24 cellular contexts compared by ENCODE assay signal in the genomic region with DNA sequence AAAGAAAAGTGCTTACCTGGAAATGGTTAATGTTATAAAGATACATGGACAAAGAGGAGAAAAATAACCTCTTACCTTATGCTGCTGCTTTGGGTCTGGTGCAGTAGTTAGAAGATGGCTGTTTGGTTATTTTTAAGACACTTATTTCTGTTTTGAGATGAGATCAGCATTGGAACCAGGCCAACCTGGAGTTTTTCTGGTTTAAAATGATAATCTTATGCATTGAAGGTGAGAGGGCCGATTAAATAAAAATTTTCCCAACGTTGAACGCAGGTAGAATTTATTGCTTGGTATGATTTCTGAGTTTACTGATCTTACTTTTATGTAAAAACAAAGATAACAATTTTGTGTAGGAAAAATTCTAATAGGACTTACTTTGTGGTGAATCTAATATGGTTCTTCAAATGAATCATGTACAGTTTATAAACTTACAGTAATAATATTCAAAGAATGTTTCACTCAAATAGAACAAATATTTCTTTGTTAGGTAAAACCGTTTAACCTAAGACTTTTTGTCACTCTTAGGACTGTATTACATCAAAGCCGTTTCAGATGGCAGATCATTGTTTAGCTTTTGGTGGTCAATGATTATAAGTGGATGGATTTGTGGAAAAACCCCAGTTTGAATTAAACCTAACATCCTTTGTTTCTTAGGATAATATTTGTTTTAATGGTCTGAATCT. TPM values are rescaled to one million over a fixed set of nuclear protein-coding genes. Genes with fewer than 3 reads are reported as not detected.
DNase-seq lines count a peak whose midpoint lies in the region; ATAC-seq and TF ChIP-seq lines count a peak whose summit lies in the region.
"Had no signal": no experiment of that assay in that cellular context is flagged by ENCODE, and none has a peak within 500 bp of the region (broad histone marks: within the 10 kb centered on the region; RNA-seq: fewer than 3 reads in every experiment).

No MANE protein-coding gene starts in this region.

- no peak overlapping the region for H3K18ac ChIP-seq in mesenchymal stem cell (ENCODE audit: low read depth in 1 of 2, low read length in 2 of 2)

- H3K79me1 ChIP-seq in mesenchymal stem cell (replicated peaks; ENCODE audit: low read length, poor library complexity, severe bottlenecking): peaks cover 13% of the 10 kb centered on the region

- DNase-seq in EH (ENCODE audit: low read depth) (peak; percentile 9), chondrocyte (ENCODE audit: low spot score) (no peak), mesenchymal stem cell (no peak), Right ventricle myocardium inferior (ENCODE audit: missing footprints) (no peak), NCI-H1092 treated with DMSO at 0.1 percent for 48 hours (lab: John Stamatoyannopoulos, UW) (no peak), Right ventricle myocardium superior (no peak), NCI-H2196 (lab: John Stamatoyannopoulos, UW; ENCODE audit: unreplicated experiment) (no peak)
- DNase-seq: activated CD8-positive, alpha-beta memory T cell treated with anti-CD3 and anti-CD28 coated beads, Interleukin-2, amount 50 U/mL, for 48 hours; activated effector memory CD4-positive, alpha-beta T cell treated with Interleukin-2 at 50 U/mL for 16 hours; CD4-positive, CD25-positive, alpha-beta regulatory T cell; cortex of kidney; immature natural killer cell; NCI-H1105; NCI-H2029 treated with DMSO at 0.1 percent for 48 hours; NCI-H446; NK-92 treated with Interleukin-12 subunit alpha and Interleukin-12 subunit beta, amount 100 ng/mL, for 24 hours; Peyer's patch; psoas muscle; small intestine; stimulated activated CD4-positive, alpha-beta T cell treated with anti-CD3 and anti-CD28 coated beads, Interleukin-2, amount 100 ng/mL, for 24 hours; stimulated activated naive B cell treated with anti-CD40 and anti-IgM and Interleukin-4, amounts not matched to agents 10 μg/mL and 1 μg/mL and 100 μg/mL, for 72 hours had no signal

- no peaks in the 10 kb centered on the region for H3K9me3 ChIP-seq in mesenchymal stem cell (ENCODE audit: control insufficient read depth, low read length)
- H3K9me3 ChIP-seq: Peyer's patch, psoas muscle had no signal

- no peaks in the 10 kb centered on the region for H3K9me3 Mint-ChIP-seq in chondrocyte (ENCODE audit: low read depth)

- H3K27me3 ChIP-seq in KMS-11 (ENCODE audit: insufficient read depth, low read depth) (no peaks in the 10 kb centered on the region), mesenchymal stem cell (ENCODE audit: control insufficient read depth in 1 of 2, insufficient read depth in 1 of 2, low read length in 2 of 2) (no peaks in the 10 kb centered on the region)
- H3K27me3 ChIP-seq: Peyer's patch had no signal

- H3K4me1 ChIP-seq in KMS-11 (ENCODE audit: low read depth, poor library complexity, severe bottlenecking) (peaks cover 64% of the 10 kb centered on the region), mesenchymal stem cell (ENCODE audit: control insufficient read depth, insufficient read depth, low read depth, low read length) (no peaks in the 10 kb centered on the region)

- peak overlapping the region; percentile 67 for H3K27ac Mint-ChIP-seq in chondrocyte (ENCODE audit: unreplicated experiment)
- H3K27ac Mint-ChIP-seq: brain; immature natural killer cell; stimulated activated naive B cell treated with anti-CD40 and anti-IgM and Interleukin-4, amounts not matched to agents 10 μg/mL and 1 μg/mL and 100 μg/mL, for 72 hours; WTC11 had no signal

- peaks cover 79% of the 10 kb centered on the region for H3K79me2 ChIP-seq in KMS-11 (ENCODE audit: insufficient read depth, low read depth)

- intact Hi-C loops in Right ventricle myocardium inferior (cut with DNase I): no loop called here
- intact Hi-C loops in Right ventricle myocardium superior (cut with DNase I): no loop called here

- H3K9ac ChIP-seq in KMS-11 (no peak overlapping the region), mesenchymal stem cell (ENCODE audit: low read length) (no peak overlapping the region)

- H2AFZ ChIP-seq in KMS-11 (ENCODE audit: low read depth): no peak overlapping the region
- H2AFZ ChIP-seq in mesenchymal stem cell (ENCODE audit: low read depth, low read length): no peak overlapping the region

- H3K27me3 Mint-ChIP-seq in chondrocyte (ENCODE audit: low read depth): no peaks in the 10 kb centered on the region
- H3K27me3 Mint-ChIP-seq: brain; CD4-positive, CD25-positive, alpha-beta regulatory T cell; stimulated activated naive B cell treated with anti-CD40 and anti-IgM and Interleukin-4, amounts not matched to agents 10 μg/mL and 1 μg/mL and 100 μg/mL, for 72 hours had no signal

- no peak overlapping the region for H3K4ac ChIP-seq in mesenchymal stem cell (ENCODE audit: low read depth in 1 of 2, low read length in 2 of 2)

- H3K36me3 Mint-ChIP-seq in chondrocyte (ENCODE audit: low read depth): no peaks in the 10 kb centered on the region
- H3K36me3 Mint-ChIP-seq: CD4-positive, CD25-positive, alpha-beta regulatory T cell; immature natural killer cell had no signal

- H3K4me3 ChIP-seq in KMS-11 (IDR thresholded peaks at IDR 0.05; ENCODE audit: insufficient read depth, low read depth, low read length) (peak overlapping the region; percentile 34), mesenchymal stem cell (ENCODE audit: insufficient read depth in 1 of 2, low read depth in 1 of 2, low read length in 2 of 2) (no peak overlapping the region)
- H3K4me3 ChIP-seq: Peyer's patch, psoas muscle had no signal

- H3K23ac ChIP-seq in mesenchymal stem cell (ENCODE audit: low read length in 2 of 2): no peak overlapping the region

- H4K8ac ChIP-seq in mesenchymal stem cell (ENCODE audit: low read length): no peak overlapping the region

- H2BK15ac ChIP-seq in mesenchymal stem cell (ENCODE audit: low read depth, poor library complexity, severe bottlenecking): no peak overlapping the region

- no peak for ATAC-seq in Right ventricle myocardium inferior
- ATAC-seq in Right ventricle myocardium superior (ENCODE audit: poor library complexity): no peak
- ATAC-seq: psoas muscle; stimulated activated naive B cell treated with anti-CD40 and anti-IgM and Interleukin-4, amounts not matched to agents 10 μg/mL and 1 μg/mL and 100 μg/mL, for 72 hours; WTC11 had no signal

- H3K4me1 Mint-ChIP-seq in chondrocyte (ENCODE audit: low read depth): peaks cover 50% of the 10 kb centered on the region

- WGBS in mesenchymal stem cell: 100% methylated on average over 1 of the region's 5 CpGs

- H2AK5ac ChIP-seq in mesenchymal stem cell (ENCODE audit: low read length, severe bottlenecking): no peak overlapping the region

- H3K36me3 ChIP-seq in KMS-11 (ENCODE audit: insufficient read depth): no peaks in the 10 kb centered on the region
- peaks cover 0 to 4% of the 10 kb centered on the region in 2 experiments for H3K36me3 ChIP-seq in mesenchymal stem cell (ENCODE audit: control insufficient read depth in 1 of 2, insufficient read depth in 2 of 2, low read depth in 1 of 2, low read length in 2 of 2)
- H3K36me3 ChIP-seq: Peyer's patch had no signal

- H2BK12ac ChIP-seq in mesenchymal stem cell (ENCODE audit: low read length in 2 of 2): no peak overlapping the region

- H3K14ac ChIP-seq in mesenchymal stem cell (ENCODE audit: low read length in 2 of 2): no peak overlapping the region

- H2BK5ac ChIP-seq in mesenchymal stem cell (ENCODE audit: low read depth, low read length, poor library complexity, severe bottlenecking): no peak overlapping the region

- TF ChIP-seq CTCF in KMS-11 (conservative IDR thresholded peaks at IDR 0.05; ENCODE audit: low read depth, low read length) (no peak), chondrocyte (IDR thresholded peaks at IDR 0.05) (no peak)

- no peak overlapping the region for H3K4me3 Mint-ChIP-seq in chondrocyte (ENCODE audit: unreplicated experiment)
- H3K4me3 Mint-ChIP-seq: brain; immature natural killer cell; stimulated activated naive B cell treated with anti-CD40 and anti-IgM and Interleukin-4, amounts not matched to agents 10 μg/mL and 1 μg/mL and 100 μg/mL, for 72 hours; WTC11 had no signal

- H3K4me2 ChIP-seq in KMS-11 (peak overlapping the region; percentile 91), mesenchymal stem cell (ENCODE audit: low read length, poor library complexity, severe bottlenecking) (no peak overlapping the region)

- H2BK120ac ChIP-seq in mesenchymal stem cell (ENCODE audit: low read depth, low read length): no peak overlapping the region

- no peak overlapping the region for H4K91ac ChIP-seq in mesenchymal stem cell (ENCODE audit: low read length)

- H3K27ac ChIP-seq in KMS-11: peak overlapping the region; percentile 76
- H3K27ac ChIP-seq in mesenchymal stem cell (ENCODE audit: low read length, poor library complexity, severe bottlenecking): peak overlapping the region; percentile 59
- H3K27ac ChIP-seq: Peyer's patch, psoas muscle had no signal

- no peaks in the 10 kb centered on the region; the same call in 1 of the 2 replicates for H4K20me1 ChIP-seq in KMS-11 (ENCODE audit: insufficient read depth)

RNA-seq across cellular contexts. Expression of gene UBE2E2, which starts 14.9 kb away (rescaled TPM):
- total RNA-seq in chondrocyte (70.4 to 85.2 TPM (median 74.5 TPM) in 3 replicates), Right ventricle myocardium inferior (40.0 TPM), Right ventricle myocardium superior (37.4 TPM)
- polyA plus RNA-seq in mesenchymal stem cell (2013, experiment 1 of 2): 27.2 TPM
- 26.3 TPM for polyA plus RNA-seq in mesenchymal stem cell (2013, experiment 2 of 2)
